ENCODE assay signal across 1 cellular context in the genomic region with DNA sequence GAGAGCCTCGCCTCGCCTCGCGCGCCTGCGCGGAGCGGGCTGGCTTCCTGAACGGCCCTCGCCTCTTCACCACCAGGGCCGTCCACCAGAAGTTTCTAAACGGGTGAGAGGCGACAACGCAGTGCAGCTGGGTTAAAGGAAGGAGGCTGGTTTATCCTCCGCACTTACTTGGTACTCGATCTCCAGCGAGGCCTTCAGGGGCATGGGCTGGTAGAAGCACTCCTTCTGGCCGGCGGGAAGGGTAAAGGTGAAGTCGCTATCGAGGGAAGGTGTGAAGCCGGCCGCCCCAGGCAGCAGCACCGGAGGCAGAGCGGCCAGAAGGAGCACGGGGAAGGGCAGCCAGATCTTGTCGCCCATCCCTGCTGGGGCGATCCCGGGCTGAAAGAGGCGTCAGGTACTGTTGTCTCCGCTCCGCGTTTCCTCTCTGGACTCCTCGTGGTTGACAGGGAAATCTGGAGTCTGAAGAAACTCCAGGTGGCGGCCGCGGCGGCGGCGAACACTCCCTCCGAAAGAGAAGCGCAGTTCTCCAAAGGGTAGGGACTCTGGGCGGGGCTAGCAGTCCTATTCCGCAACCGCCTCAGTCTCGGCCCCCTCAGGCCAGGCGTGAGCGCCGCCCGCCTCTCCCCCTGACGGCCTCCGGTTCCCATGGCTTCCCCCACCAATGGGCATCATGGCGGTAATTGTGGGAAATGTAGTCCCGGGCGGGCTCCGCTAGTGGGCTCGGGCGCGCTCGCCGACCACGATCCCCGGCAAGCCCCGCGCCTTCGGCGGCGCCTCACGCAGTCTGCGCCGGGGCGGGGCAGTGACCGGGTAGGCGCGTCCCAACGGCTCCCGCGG.
A peak's percentile ranks its signal among the peaks of the same experiment; 100 is the strongest.
TF ChIP-seq lines count a peak whose summit lies in the region.

TMED5 (minus strand) TSS at position 528 of the 837 bp plus-strand sequence; CDS start at position 357, 171 bp downstream.

TF ChIP-seq in K562, 482 proteins besides CTCF, POLR2A, EP300 and RAD21 (continued from another document and continues in another):
- TF ChIP-seq THAP7 (CRISPR knock-in tag; IDR thresholded peaks at IDR 0.05), result 0 out of 2 replicates have a peak, but pooled peaks have one; percentile 33
- TF ChIP-seq, protein P1, sequence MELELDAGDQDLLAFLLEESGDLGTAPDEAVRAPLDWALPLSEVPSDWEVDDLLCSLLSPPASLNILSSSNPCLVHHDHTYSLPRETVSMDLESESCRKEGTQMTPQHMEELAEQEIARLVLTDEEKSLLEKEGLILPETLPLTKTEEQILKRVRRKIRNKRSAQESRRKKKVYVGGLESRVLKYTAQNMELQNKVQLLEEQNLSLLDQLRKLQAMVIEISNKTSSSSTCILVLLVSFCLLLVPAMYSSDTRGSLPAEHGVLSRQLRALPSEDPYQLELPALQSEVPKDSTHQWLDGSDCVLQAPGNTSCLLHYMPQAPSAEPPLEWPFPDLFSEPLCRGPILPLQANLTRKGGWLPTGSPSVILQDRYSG (tag; conservative IDR thresholded peaks at IDR 0.05; ENCODE audit: low read depth), result no peak
- TF ChIP-seq DACH1 (IDR thresholded peaks at IDR 0.05; ENCODE audit: partially characterized antibody), result no peak
- peak; percentile 73 for TF ChIP-seq POLR2B (IDR thresholded peaks at IDR 0.05; ENCODE audit: low read depth, partially characterized antibody)
- TF ChIP-seq MXD1 (CRISPR knock-in tag; IDR thresholded peaks at IDR 0.05; ENCODE audit: borderline replicate concordance, poor library complexity, severe bottlenecking), result no peak
- no peak; a peak in 1 of 4 replicates for TF ChIP-seq KDM4B (IDR thresholded peaks at IDR 0.05; ENCODE audit: borderline replicate concordance in 2 of 2, low read depth in 1 of 2)
- TF ChIP-seq, protein P2, sequence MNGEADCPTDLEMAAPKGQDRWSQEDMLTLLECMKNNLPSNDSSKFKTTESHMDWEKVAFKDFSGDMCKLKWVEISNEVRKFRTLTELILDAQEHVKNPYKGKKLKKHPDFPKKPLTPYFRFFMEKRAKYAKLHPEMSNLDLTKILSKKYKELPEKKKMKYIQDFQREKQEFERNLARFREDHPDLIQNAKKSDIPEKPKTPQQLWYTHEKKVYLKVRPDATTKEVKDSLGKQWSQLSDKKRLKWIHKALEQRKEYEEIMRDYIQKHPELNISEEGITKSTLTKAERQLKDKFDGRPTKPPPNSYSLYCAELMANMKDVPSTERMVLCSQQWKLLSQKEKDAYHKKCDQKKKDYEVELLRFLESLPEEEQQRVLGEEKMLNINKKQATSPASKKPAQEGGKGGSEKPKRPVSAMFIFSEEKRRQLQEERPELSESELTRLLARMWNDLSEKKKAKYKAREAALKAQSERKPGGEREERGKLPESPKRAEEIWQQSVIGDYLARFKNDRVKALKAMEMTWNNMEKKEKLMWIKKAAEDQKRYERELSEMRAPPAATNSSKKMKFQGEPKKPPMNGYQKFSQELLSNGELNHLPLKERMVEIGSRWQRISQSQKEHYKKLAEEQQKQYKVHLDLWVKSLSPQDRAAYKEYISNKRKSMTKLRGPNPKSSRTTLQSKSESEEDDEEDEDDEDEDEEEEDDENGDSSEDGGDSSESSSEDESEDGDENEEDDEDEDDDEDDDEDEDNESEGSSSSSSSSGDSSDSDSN (IDR thresholded peaks at IDR 0.05; ENCODE audit: borderline replicate concordance in 1 of 2, low read depth in 2 of 2, low read length in 2 of 2), result peak; percentile 52 to 65; a peak in 2 of 4 replicates
- TF ChIP-seq HES1 (IDR thresholded peaks at IDR 0.05; ENCODE audit: low read depth), result no peak
- TF ChIP-seq IRF2 (CRISPR knock-in tag; IDR thresholded peaks at IDR 0.05), result no peak
- TF ChIP-seq ZNF586 (CRISPR knock-in tag; conservative IDR thresholded peaks at IDR 0.05), result no peak
- 0 out of 2 replicates have a peak, but pooled peaks have one; percentile 86 for TF ChIP-seq CBFB (CRISPR knock-in tag; IDR thresholded peaks at IDR 0.05)
- TF ChIP-seq XRCC4 (IDR thresholded peaks at IDR 0.05; ENCODE audit: extremely low read depth, insufficient read depth, insufficient read length), result no peak
- TF ChIP-seq GATAD2A (IDR thresholded peaks at IDR 0.05), result no peak
- no peak for TF ChIP-seq ZNF280A (IDR thresholded peaks at IDR 0.05; ENCODE audit: low read depth, partially characterized antibody)
- TF ChIP-seq E4F1 (CRISPR knock-in tag; IDR thresholded peaks at IDR 0.05; ENCODE audit: borderline replicate concordance), result no peak
- TF ChIP-seq KLF1 (tag; IDR thresholded peaks at IDR 0.05), result 0 out of 2 replicates have a peak, but pooled peaks have one; percentile 68
- TF ChIP-seq ZNF408 (CRISPR knock-in tag; IDR thresholded peaks at IDR 0.05; ENCODE audit: low read depth), result no peak
- peak; percentile 16; the same call in 1 of the 2 replicates for TF ChIP-seq JUN (IDR thresholded peaks at IDR 0.05; ENCODE audit: borderline replicate concordance, low read depth, low read length)
- no peak for TF ChIP-seq JUN (CRISPR knock-in tag; IDR thresholded peaks at IDR 0.05; ENCODE audit: borderline replicate concordance)
- no peak for TF ChIP-seq ZZZ3 (IDR thresholded peaks at IDR 0.05)
- TF ChIP-seq, protein P3, sequence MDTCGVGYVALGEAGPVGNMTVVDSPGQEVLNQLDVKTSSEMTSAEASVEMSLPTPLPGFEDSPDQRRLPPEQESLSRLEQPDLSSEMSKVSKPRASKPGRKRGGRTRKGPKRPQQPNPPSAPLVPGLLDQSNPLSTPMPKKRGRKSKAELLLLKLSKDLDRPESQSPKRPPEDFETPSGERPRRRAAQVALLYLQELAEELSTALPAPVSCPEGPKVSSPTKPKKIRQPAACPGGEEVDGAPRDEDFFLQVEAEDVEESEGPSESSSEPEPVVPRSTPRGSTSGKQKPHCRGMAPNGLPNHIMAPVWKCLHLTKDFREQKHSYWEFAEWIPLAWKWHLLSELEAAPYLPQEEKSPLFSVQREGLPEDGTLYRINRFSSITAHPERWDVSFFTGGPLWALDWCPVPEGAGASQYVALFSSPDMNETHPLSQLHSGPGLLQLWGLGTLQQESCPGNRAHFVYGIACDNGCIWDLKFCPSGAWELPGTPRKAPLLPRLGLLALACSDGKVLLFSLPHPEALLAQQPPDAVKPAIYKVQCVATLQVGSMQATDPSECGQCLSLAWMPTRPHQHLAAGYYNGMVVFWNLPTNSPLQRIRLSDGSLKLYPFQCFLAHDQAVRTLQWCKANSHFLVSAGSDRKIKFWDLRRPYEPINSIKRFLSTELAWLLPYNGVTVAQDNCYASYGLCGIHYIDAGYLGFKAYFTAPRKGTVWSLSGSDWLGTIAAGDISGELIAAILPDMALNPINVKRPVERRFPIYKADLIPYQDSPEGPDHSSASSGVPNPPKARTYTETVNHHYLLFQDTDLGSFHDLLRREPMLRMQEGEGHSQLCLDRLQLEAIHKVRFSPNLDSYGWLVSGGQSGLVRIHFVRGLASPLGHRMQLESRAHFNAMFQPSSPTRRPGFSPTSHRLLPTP (IDR thresholded peaks at IDR 0.05; ENCODE audit: borderline replicate concordance, extremely low read depth, insufficient read length), result no peak
- TF ChIP-seq HDAC8 (tag; IDR thresholded peaks at IDR 0.05), result peak; percentile 26; the same call in 1 of the 2 replicates
- 0 out of 2 replicates have a peak, but pooled peaks have one; percentile 58 for TF ChIP-seq SREBF2 (CRISPR knock-in tag; IDR thresholded peaks at IDR 0.05)
- 0 out of 2 replicates have a peak, but pooled peaks have one; percentile 29 for TF ChIP-seq GTF2A2 (tag; IDR thresholded peaks at IDR 0.05)
- TF ChIP-seq BCL6 (CRISPR knock-in tag; IDR thresholded peaks at IDR 0.05), result no peak
- TF ChIP-seq HINFP (tag; conservative IDR thresholded peaks at IDR 0.05; ENCODE audit: low read depth), result no peak
- no peak for TF ChIP-seq HDAC6 (IDR thresholded peaks at IDR 0.05; ENCODE audit: low read depth, low read length)
- TF ChIP-seq BRF2 (IDR thresholded peaks at IDR 0.05; ENCODE audit: borderline replicate concordance, insufficient read depth, insufficient read length), result no peak
- peak; percentile 53 to 84 (median 81) for TF ChIP-seq YY1 (IDR thresholded peaks at IDR 0.05; ENCODE audit: borderline replicate concordance in 1 of 3, control insufficient read depth in 1 of 3, extremely low read depth in 1 of 3, insufficient read depth in 3 of 3, insufficient read length in 1 of 3, insufficient replicate concordance in 2 of 3, low read depth in 1 of 3, low read length in 2 of 3)
- TF ChIP-seq CSDE1 (IDR thresholded peaks at IDR 0.05), result no peak
